In the genomic region with DNA sequence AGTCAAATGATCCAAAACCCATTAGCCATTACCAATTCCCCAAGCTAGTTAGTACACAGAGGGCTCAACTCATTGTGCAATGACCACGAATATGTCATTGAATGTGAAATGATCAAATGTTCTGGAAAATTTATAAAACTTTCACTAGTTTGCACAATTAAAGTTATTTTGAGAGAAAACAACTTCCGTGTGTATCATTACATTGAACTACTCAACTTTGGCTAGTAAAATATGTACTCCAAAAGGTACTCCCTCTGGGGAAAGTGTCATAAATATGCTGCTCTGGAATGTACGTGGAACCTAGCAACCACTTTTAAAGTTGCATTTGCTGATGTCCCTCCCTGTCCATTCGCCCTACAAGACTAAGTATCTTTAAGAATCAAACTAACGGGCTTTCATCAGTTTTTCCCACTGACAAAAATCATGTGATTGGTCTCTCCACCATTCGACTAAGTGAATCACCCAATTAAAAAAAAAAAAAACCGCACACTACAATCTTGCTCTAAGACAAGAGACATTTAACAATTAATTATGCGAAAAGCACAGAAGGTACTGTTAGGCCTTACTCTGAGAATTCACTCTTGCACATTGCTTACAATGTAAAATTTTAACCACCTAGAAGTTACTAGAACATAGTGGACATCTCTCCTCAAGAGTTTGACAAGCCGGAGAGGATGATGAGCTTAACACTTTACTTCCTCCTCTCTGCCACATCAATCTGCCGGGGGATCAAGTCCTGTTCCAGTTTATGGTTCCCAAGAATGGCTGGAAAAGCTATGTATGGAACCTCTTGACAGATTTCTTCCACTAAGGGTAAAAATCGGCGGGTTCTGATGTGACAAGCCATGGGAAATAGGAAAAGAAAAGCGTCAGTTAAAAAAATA, we compare ENCODE assay signal across 8 cellular contexts. TPM values are rescaled to one million over a fixed set of nuclear protein-coding genes. Genes with fewer than 3 reads are reported as not detected.
DNase-seq lines count a peak whose midpoint lies in the region; ATAC-seq, FAIRE-seq and TF ChIP-seq lines count a peak whose summit lies in the region.

No MANE protein-coding gene starts in this region.

- intact Hi-C loops in activated CD4-positive, alpha-beta T cell treated with anti-CD3 and anti-CD28 coated beads for 36 hours (cut with DNase I, micrococcal nuclease), result loop anchor here (1.0 to 10.0 kb wide), 9 partner anchors 60 to 559 kb away; partner anchors contain the start of genes H3-3A (in 2 of the 2), SDE2 (in 2 of the 2), LIN9 (in 1 of the 2) and PARP1 (in 1 of the 2)

- peak overlapping the region; percentile 91 for H3K4me3 Mint-ChIP-seq in activated CD4-positive, alpha-beta T cell treated with anti-CD3 and anti-CD28 coated beads for 36 hours
- H3K4me3 Mint-ChIP-seq in T-helper 2 cell treated with Interferon-gamma antibody and Interleukin-4, amounts not matched to agents 5 μg/mL and 100 μg/mL, for 36 hours, result peak overlapping the region; percentile 97

- no peak for ATAC-seq in activated CD4-positive, alpha-beta T cell treated with anti-CD3 and anti-CD28 coated beads for 36 hours
- ATAC-seq in HG03139 (IDR thresholded peaks at IDR 0.05; ENCODE audit: unreplicated experiment), result no peak

- POLR2A ChIA-PET in activated CD4-positive, alpha-beta T cell treated with anti-CD3 and anti-CD28 coated beads for 36 hours (lab: Charles Lee), result no interaction called here

- no peak for DNase-seq in activated CD4-positive, alpha-beta T cell treated with anti-CD3 and anti-CD28 coated beads for 36 hours
- no peak for DNase-seq in activated CD4-positive, alpha-beta T cell treated with anti-CD3 and anti-CD28 coated beads, Interleukin-2, amount 50 U/mL, for 4 hours
- no peak for DNase-seq in T-helper 2 cell treated with Interferon-gamma antibody and Interleukin-4, amounts not matched to agents 5 μg/mL and 100 μg/mL, for 36 hours (ENCODE audit: low spot score)
- DNase-seq in foreskin fibroblast (peak in 1 of 2 donors; percentile 42), skeletal muscle cell (ENCODE audit: low read depth) (no peak), NCI-H2171 (lab: John Stamatoyannopoulos, UW) (no peak), H54 (ENCODE audit: insufficient read length, low spot score) (no peak)

- H3K27me3 Mint-ChIP-seq in activated CD4-positive, alpha-beta T cell treated with anti-CD3 and anti-CD28 coated beads for 36 hours, result no peaks in the 10 kb centered on the region
- H3K27me3 Mint-ChIP-seq in T-helper 2 cell treated with Interferon-gamma antibody and Interleukin-4, amounts not matched to agents 5 μg/mL and 100 μg/mL, for 36 hours (ENCODE audit: low read depth), result no peaks in the 10 kb centered on the region

- CTCF ChIA-PET in activated CD4-positive, alpha-beta T cell treated with anti-CD3 and anti-CD28 coated beads for 36 hours (lab: Charles Lee), result interaction anchor here (0.6 to 1.6 kb wide), 9 partner anchors 8 to 148 kb away, joined by 3 to 4 read pairs (median 3); no protein-coding TSS in a partner anchor

- no peak for TF ChIP-seq CTCF in foreskin fibroblast (IDR thresholded peaks at IDR 0.05; ENCODE audit: low read depth, low read length)

- peak overlapping the region; percentile 92 for H3K27ac Mint-ChIP-seq in activated CD4-positive, alpha-beta T cell treated with anti-CD3 and anti-CD28 coated beads for 36 hours
- peak overlapping the region; percentile 91 for H3K27ac Mint-ChIP-seq in T-helper 2 cell treated with Interferon-gamma antibody and Interleukin-4, amounts not matched to agents 5 μg/mL and 100 μg/mL, for 36 hours

- no peak for TF ChIP-seq POLR2A in H54 (IDR thresholded peaks at IDR 0.05; ENCODE audit: low read depth, low read length)

- no peaks in the 10 kb centered on the region for H3K9me3 Mint-ChIP-seq in activated CD4-positive, alpha-beta T cell treated with anti-CD3 and anti-CD28 coated beads for 36 hours (ENCODE audit: low read depth)
- H3K9me3 Mint-ChIP-seq in T-helper 2 cell treated with Interferon-gamma antibody and Interleukin-4, amounts not matched to agents 5 μg/mL and 100 μg/mL, for 36 hours, result no peaks in the 10 kb centered on the region

- H3K4me3 ChIP-seq in foreskin fibroblast (ENCODE audit: low read depth in 1 of 2, low read length in 2 of 2), result peak overlapping the region; percentile 94 to 100
- H3K4me3 ChIP-seq in skeletal muscle cell (ENCODE audit: low read depth, low read length), result peak overlapping the region; percentile 97

- peaks cover 14% of the 10 kb centered on the region for H3K36me3 Mint-ChIP-seq in activated CD4-positive, alpha-beta T cell treated with anti-CD3 and anti-CD28 coated beads for 36 hours (ENCODE audit: low read depth)
- H3K36me3 Mint-ChIP-seq in T-helper 2 cell treated with Interferon-gamma antibody and Interleukin-4, amounts not matched to agents 5 μg/mL and 100 μg/mL, for 36 hours (ENCODE audit: low read depth), result peaks cover 12% of the 10 kb centered on the region

- FAIRE-seq in H54 (lab: Jason Lieb, UNC), result no peak

- H3K4me1 Mint-ChIP-seq in activated CD4-positive, alpha-beta T cell treated with anti-CD3 and anti-CD28 coated beads for 36 hours, result peaks cover 41% of the 10 kb centered on the region
- peaks cover 26% of the 10 kb centered on the region for H3K4me1 Mint-ChIP-seq in T-helper 2 cell treated with Interferon-gamma antibody and Interleukin-4, amounts not matched to agents 5 μg/mL and 100 μg/mL, for 36 hours (ENCODE audit: low read depth)

RNA-seq across cellular contexts. Expression of gene ACBD3, which starts 1.1 kb away (rescaled TPM):
- total RNA-seq in activated CD4-positive, alpha-beta T cell treated with anti-CD3 and anti-CD28 coated beads for 36 hours, result 10 to 100 TPM; 17.0 to 20.2 TPM

RNA-seq across cellular contexts. Expression of gene MIXL1, which starts 38.1 kb away (rescaled TPM):
- total RNA-seq in activated CD4-positive, alpha-beta T cell treated with anti-CD3 and anti-CD28 coated beads for 36 hours, result not detected
